1 cellular context compared by ENCODE assay signal in the genomic region with DNA sequence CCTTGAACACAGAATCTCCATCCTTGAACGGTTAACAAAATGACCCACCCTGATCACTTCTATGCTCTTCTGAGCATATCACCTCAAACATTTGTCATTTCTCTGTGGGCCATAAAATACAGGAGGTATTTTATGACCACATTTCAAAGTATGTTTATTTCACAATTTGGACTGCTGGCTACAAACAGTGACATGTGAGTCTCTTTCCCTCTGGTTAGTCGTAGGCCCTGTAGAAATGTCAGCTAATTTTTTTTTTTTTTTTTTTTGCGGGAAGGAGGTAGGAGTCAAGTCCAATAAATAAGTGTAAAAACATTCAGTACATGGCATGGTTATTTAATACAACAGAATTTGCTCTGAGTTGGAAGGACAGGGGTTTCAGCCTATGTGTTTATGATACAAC.
TF ChIP-seq lines count a peak whose summit lies in the region.

No MANE protein-coding gene starts in this region.

TF ChIP-seq in HepG2, 621 proteins besides CTCF, POLR2A, EP300 and RAD21:
- TF ChIP-seq, protein P1, sequence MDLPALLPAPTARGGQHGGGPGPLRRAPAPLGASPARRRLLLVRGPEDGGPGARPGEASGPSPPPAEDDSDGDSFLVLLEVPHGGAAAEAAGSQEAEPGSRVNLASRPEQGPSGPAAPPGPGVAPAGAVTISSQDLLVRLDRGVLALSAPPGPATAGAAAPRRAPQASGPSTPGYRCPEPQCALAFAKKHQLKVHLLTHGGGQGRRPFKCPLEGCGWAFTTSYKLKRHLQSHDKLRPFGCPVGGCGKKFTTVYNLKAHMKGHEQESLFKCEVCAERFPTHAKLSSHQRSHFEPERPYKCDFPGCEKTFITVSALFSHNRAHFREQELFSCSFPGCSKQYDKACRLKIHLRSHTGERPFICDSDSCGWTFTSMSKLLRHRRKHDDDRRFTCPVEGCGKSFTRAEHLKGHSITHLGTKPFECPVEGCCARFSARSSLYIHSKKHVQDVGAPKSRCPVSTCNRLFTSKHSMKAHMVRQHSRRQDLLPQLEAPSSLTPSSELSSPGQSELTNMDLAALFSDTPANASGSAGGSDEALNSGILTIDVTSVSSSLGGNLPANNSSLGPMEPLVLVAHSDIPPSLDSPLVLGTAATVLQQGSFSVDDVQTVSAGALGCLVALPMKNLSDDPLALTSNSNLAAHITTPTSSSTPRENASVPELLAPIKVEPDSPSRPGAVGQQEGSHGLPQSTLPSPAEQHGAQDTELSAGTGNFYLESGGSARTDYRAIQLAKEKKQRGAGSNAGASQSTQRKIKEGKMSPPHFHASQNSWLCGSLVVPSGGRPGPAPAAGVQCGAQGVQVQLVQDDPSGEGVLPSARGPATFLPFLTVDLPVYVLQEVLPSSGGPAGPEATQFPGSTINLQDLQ (CRISPR knock-in tag; IDR thresholded peaks at IDR 0.05), result no peak
- no peak for TF ChIP-seq ZMAT3 (CRISPR knock-in tag; conservative IDR thresholded peaks at IDR 0.05)
- no peak for TF ChIP-seq CBX5 (CRISPR knock-in tag; IDR thresholded peaks at IDR 0.05; ENCODE audit: borderline replicate concordance)
- TF ChIP-seq, protein P2, sequence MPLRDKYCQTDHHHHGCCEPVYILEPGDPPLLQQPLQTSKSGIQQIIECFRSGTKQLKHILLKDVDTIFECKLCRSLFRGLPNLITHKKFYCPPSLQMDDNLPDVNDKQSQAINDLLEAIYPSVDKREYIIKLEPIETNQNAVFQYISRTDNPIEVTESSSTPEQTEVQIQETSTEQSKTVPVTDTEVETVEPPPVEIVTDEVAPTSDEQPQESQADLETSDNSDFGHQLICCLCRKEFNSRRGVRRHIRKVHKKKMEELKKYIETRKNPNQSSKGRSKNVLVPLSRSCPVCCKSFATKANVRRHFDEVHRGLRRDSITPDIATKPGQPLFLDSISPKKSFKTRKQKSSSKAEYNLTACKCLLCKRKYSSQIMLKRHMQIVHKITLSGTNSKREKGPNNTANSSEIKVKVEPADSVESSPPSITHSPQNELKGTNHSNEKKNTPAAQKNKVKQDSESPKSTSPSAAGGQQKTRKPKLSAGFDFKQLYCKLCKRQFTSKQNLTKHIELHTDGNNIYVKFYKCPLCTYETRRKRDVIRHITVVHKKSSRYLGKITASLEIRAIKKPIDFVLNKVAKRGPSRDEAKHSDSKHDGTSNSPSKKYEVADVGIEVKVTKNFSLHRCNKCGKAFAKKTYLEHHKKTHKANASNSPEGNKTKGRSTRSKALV (CRISPR knock-in tag; IDR thresholded peaks at IDR 0.05), result no peak
- TF ChIP-seq IKZF1 (IDR thresholded peaks at IDR 0.05), result no peak
- TF ChIP-seq JUNB (CRISPR knock-in tag; IDR thresholded peaks at IDR 0.05; ENCODE audit: borderline replicate concordance), result no peak
- TF ChIP-seq ZMYM3 (CRISPR knock-in tag; IDR thresholded peaks at IDR 0.05), result no peak
- no peak for TF ChIP-seq GLI4 (CRISPR knock-in tag; IDR thresholded peaks at IDR 0.05; ENCODE audit: borderline replicate concordance)
- no peak for TF ChIP-seq ZNF12 (CRISPR knock-in tag; IDR thresholded peaks at IDR 0.05)
- no peak for TF ChIP-seq HMG20B (CRISPR knock-in tag; conservative IDR thresholded peaks at IDR 0.05)
- TF ChIP-seq RBAK (CRISPR knock-in tag; IDR thresholded peaks at IDR 0.05), result no peak
- TF ChIP-seq FOSL2 (CRISPR knock-in tag; IDR thresholded peaks at IDR 0.05), result no peak
- TF ChIP-seq ZNF24 (IDR thresholded peaks at IDR 0.05), result no peak
TF ChIP-seq in HepG2: peak in this region for 0.
